Comparison of ENCODE assay signal across 2 cellular contexts in the genomic region with DNA sequence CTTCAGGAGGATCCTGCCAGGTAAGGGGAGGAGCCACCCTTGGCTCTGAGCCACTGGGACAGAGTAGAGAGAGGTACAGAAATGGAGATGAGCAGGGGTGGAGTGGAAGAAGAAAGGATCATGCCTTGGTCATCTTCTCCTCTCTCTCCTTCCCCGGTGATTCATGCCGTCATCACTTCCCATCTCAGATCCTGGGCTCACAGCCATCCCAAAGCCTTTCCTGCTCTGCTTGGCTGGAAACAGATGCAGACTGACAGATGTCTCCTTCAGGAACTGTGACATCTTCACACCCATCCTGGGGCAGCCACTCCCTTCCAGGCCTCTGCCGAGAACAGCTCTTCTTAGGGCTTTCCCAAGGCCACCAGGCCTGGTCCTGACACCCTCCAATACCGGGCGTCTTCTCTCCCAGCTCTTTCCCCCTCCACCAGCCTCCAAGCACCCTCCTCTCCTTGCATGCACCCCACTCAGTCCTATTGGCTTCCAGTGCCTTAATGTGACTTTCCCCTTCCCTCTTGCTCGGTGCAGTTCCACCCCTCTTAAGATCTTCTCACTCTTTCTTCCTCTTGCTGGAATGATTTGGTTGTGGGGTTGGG.
A peak's percentile ranks its signal among the peaks of the same experiment; 100 is the strongest.
TF ChIP-seq lines count a peak whose summit lies in the region.

No MANE protein-coding gene starts in this region.

TF ChIP-seq in A549, 52 proteins besides CTCF, POLR2A, EP300 and RAD21 (continued from another document):
- TF ChIP-seq HOXB5 (CRISPR knock-in tag; IDR thresholded peaks at IDR 0.05) (no peak), POLR2AphosphoS2 (conservative IDR thresholded peaks at IDR 0.05; ENCODE audit: low read length) (no peak)

TF ChIP-seq in HCT116, 20 proteins besides CTCF, POLR2A, EP300 and RAD21 (continued from another document):
- TF ChIP-seq, protein P1, sequence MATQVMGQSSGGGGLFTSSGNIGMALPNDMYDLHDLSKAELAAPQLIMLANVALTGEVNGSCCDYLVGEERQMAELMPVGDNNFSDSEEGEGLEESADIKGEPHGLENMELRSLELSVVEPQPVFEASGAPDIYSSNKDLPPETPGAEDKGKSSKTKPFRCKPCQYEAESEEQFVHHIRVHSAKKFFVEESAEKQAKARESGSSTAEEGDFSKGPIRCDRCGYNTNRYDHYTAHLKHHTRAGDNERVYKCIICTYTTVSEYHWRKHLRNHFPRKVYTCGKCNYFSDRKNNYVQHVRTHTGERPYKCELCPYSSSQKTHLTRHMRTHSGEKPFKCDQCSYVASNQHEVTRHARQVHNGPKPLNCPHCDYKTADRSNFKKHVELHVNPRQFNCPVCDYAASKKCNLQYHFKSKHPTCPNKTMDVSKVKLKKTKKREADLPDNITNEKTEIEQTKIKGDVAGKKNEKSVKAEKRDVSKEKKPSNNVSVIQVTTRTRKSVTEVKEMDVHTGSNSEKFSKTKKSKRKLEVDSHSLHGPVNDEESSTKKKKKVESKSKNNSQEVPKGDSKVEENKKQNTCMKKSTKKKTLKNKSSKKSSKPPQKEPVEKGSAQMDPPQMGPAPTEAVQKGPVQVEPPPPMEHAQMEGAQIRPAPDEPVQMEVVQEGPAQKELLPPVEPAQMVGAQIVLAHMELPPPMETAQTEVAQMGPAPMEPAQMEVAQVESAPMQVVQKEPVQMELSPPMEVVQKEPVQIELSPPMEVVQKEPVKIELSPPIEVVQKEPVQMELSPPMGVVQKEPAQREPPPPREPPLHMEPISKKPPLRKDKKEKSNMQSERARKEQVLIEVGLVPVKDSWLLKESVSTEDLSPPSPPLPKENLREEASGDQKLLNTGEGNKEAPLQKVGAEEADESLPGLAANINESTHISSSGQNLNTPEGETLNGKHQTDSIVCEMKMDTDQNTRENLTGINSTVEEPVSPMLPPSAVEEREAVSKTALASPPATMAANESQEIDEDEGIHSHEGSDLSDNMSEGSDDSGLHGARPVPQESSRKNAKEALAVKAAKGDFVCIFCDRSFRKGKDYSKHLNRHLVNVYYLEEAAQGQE (IDR thresholded peaks at IDR 0.05; ENCODE audit: low read depth) = no peak
- TF ChIP-seq SRF (IDR thresholded peaks at IDR 0.05; ENCODE audit: low read depth) (no peak), EZH2phosphoT487 (IDR thresholded peaks at IDR 0.05; ENCODE audit: borderline replicate concordance) (no peak), CEBPB (IDR thresholded peaks at IDR 0.05; ENCODE audit: low read depth) (no peak), EZH2 (IDR thresholded peaks at IDR 0.05) (no peak), ELF1 (IDR thresholded peaks at IDR 0.05; ENCODE audit: borderline replicate concordance, low read depth) (no peak), SP1 (IDR thresholded peaks at IDR 0.05; ENCODE audit: low read depth) (peak; percentile 37; the same call in 1 of the 2 replicates), ZFX (IDR thresholded peaks at IDR 0.05) (no peak), YY1 (IDR thresholded peaks at IDR 0.05; ENCODE audit: extremely low read depth, insufficient replicate concordance, low read depth, low read length) (no peak), FOSL1 (IDR thresholded peaks at IDR 0.05; ENCODE audit: low read depth) (peak; percentile 63), TCF7L2 (IDR thresholded peaks at IDR 0.05; ENCODE audit: borderline replicate concordance, extremely low read depth, insufficient read depth, insufficient read length) (peak; percentile 58), SIN3A (IDR thresholded peaks at IDR 0.05; ENCODE audit: low read depth) (no peak), JUND (IDR thresholded peaks at IDR 0.05) (peak; percentile 32; the same call in 1 of the 2 replicates)
